ENCODE assay signal across 26 cellular contexts in genomic region chr1:5374176-5374575, GRCh38.
"Had no signal": no experiment of that assay in that cellular context is flagged by ENCODE, and none has a peak within 500 bp of the region (broad histone marks: within the 10 kb centered on the region; RNA-seq: fewer than 3 reads in every experiment).

No MANE protein-coding gene starts in this region.

- H3K4me3 ChIP-seq: cardiac muscle cell, K562, Peyer's patch, SK-N-MC had no signal

- H3K27me3 ChIP-seq: brain microvascular endothelial cell, cardiac muscle cell, Peyer's patch had no signal

- DNase-seq: activated CD4-positive, alpha-beta memory T cell treated with anti-CD3 and anti-CD28 coated beads for 36 hours; activated CD4-positive, alpha-beta T cell treated with anti-CD3 and anti-CD28 coated beads for 4 hours; activated CD4-positive, alpha-beta T cell treated with anti-CD3 and anti-CD28 coated beads, Interleukin-2, amount 50 U/mL, for 1 hour; activated CD4-positive, CD25-positive, alpha-beta regulatory T cell treated with anti-CD3 and anti-CD28 coated beads, Interleukin-2, amount 50 U/mL, for 72 hours; activated CD8-positive, alpha-beta memory T cell treated with anti-CD3 and anti-CD28 coated beads, Interleukin-2, amount 50 U/mL, for 4 hours; activated gamma-delta T cell treated with Interleukin-2 at 50 U/mL for 16 hours; activated naive CD4-positive, alpha-beta T cell treated with anti-CD3 and anti-CD28 coated beads, Interleukin-2, amount 10 ng/mL, durations not matched to agents 7 days and 5 days; activated T-cell treated with anti-CD3 and anti-CD28 coated beads for 4 hours; activated T-cell treated with anti-CD3 and anti-CD28 coated beads, Interleukin-2, amount 50 U/mL, for 4 hours; amniotic stem cell; aorta; brain microvascular endothelial cell; NCI-H1092 treated with DMSO at 0.1 percent for 48 hours; NCI-H1417 treated with DMSO at 0.1 percent for 48 hours; NCI-H187 treated with DMSO at 0.1 percent for 48 hours; NCI-H2081; NCI-H510A; NCI-H69; NK-92 treated with Interleukin-12 subunit alpha and Interleukin-12 subunit beta, amount 100 ng/mL, for 24 hours; PC-3; Peyer's patch; RPMI8226 had no signal

- H3K4me1 ChIP-seq: Peyer's patch had no signal

- H3K36me3 ChIP-seq: brain microvascular endothelial cell, cardiac muscle cell, Peyer's patch had no signal

- H3K27ac ChIP-seq: brain microvascular endothelial cell, cardiac muscle cell, Peyer's patch, SK-N-MC had no signal

- ATAC-seq: activated T-cell treated with anti-CD3 and anti-CD28 coated beads, Interleukin-2, amount 50 U/mL, for 4 hours; K562; PC-3; WTC11 had no signal
